ENCODE assay signal across 10 cellular contexts in genomic region chr15:88179562-88179961, GRCh38.
DNase-seq lines count a peak whose midpoint lies in the region; ATAC-seq lines count a peak whose summit lies in the region.
"Had no signal": no experiment of that assay in that cellular context is flagged by ENCODE, and none has a peak within 500 bp of the region (broad histone marks: within the 10 kb centered on the region; RNA-seq: fewer than 3 reads in every experiment).

No MANE protein-coding gene starts in this region.

- ATAC-seq in GM18498 (IDR thresholded peaks at IDR 0.05; ENCODE audit: unreplicated experiment) (peak; percentile 89), GM19395 (IDR thresholded peaks at IDR 0.05; ENCODE audit: unreplicated experiment) (peak; percentile 98), HG02798 (IDR thresholded peaks at IDR 0.05; ENCODE audit: poor library complexity, unreplicated experiment) (peak; percentile 88), HG03565 (IDR thresholded peaks at IDR 0.05; ENCODE audit: unreplicated experiment) (peak; percentile 97)

- no peak for DNase-seq in NCI-H1048 (lab: John Stamatoyannopoulos, UW)
- DNase-seq in medulla oblongata (ENCODE audit: extremely low spot score), result no peak
- DNase-seq in SW480 (ENCODE audit: low spot score), result no peak
- no peak for DNase-seq in amniotic stem cell (lab: John Stamatoyannopoulos, UW)
- DNase-seq: NCI-H146, OCI-M1 had no signal
